Comparison of ENCODE assay signal across 1 cellular context in the genomic region with DNA sequence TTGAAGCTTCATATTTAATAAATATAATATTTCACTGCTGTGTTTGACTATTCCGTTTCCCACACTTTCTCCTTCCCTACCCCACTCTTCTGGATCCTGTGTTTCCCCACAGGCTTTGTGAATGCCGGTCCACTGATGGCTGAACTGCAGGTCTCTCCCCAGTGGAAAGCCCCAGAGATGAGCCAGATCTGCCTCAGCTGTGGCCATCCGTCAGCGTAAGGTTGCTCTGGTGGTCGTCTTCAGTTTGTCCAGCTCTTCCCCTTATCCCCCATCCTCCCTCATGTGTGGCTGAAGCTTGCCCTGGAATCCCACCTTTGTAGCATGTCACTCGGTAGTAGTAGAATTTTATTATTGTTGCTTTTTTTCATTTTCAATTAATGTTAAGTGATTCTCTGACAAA.
TF ChIP-seq lines count a peak whose summit lies in the region.

No MANE protein-coding gene starts in this region.

TF ChIP-seq in K562, 482 proteins besides CTCF, POLR2A, EP300 and RAD21 (continued from another document and continues in another):
- TF ChIP-seq, protein P1, sequence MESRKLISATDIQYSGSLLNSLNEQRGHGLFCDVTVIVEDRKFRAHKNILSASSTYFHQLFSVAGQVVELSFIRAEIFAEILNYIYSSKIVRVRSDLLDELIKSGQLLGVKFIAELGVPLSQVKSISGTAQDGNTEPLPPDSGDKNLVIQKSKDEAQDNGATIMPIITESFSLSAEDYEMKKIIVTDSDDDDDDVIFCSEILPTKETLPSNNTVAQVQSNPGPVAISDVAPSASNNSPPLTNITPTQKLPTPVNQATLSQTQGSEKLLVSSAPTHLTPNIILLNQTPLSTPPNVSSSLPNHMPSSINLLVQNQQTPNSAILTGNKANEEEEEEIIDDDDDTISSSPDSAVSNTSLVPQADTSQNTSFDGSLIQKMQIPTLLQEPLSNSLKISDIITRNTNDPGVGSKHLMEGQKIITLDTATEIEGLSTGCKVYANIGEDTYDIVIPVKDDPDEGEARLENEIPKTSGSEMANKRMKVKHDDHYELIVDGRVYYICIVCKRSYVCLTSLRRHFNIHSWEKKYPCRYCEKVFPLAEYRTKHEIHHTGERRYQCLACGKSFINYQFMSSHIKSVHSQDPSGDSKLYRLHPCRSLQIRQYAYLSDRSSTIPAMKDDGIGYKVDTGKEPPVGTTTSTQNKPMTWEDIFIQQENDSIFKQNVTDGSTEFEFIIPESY (CRISPR knock-in tag; IDR thresholded peaks at IDR 0.05), result no peak
- no peak for TF ChIP-seq FOXA1 (IDR thresholded peaks at IDR 0.05; ENCODE audit: borderline replicate concordance)
- peak; percentile 65 for TF ChIP-seq ZBTB17 (CRISPR knock-in tag; IDR thresholded peaks at IDR 0.05)
- TF ChIP-seq ZNF212 (CRISPR knock-in tag; IDR thresholded peaks at IDR 0.05), result 0 out of 2 replicates have a peak, but pooled peaks have one; percentile 16
- 0 out of 2 replicates have a peak, but pooled peaks have one; percentile 72 for TF ChIP-seq DMBX1 (CRISPR knock-in tag; IDR thresholded peaks at IDR 0.05; ENCODE audit: borderline replicate concordance)
- no peak for TF ChIP-seq YY1 (IDR thresholded peaks at IDR 0.05; ENCODE audit: borderline replicate concordance in 1 of 3, control insufficient read depth in 1 of 3, extremely low read depth in 1 of 3, insufficient read depth in 3 of 3, insufficient read length in 1 of 3, insufficient replicate concordance in 2 of 3, low read depth in 1 of 3, low read length in 2 of 3)
- TF ChIP-seq ZNF707 (CRISPR knock-in tag; conservative IDR thresholded peaks at IDR 0.05), result 0 out of 2 replicates have a peak, but pooled peaks have one; percentile 10
- no peak for TF ChIP-seq ZNF140 (CRISPR knock-in tag; IDR thresholded peaks at IDR 0.05)
- no peak for TF ChIP-seq NFIX (CRISPR knock-in tag; IDR thresholded peaks at IDR 0.05; ENCODE audit: low read depth)
- TF ChIP-seq, protein P2, sequence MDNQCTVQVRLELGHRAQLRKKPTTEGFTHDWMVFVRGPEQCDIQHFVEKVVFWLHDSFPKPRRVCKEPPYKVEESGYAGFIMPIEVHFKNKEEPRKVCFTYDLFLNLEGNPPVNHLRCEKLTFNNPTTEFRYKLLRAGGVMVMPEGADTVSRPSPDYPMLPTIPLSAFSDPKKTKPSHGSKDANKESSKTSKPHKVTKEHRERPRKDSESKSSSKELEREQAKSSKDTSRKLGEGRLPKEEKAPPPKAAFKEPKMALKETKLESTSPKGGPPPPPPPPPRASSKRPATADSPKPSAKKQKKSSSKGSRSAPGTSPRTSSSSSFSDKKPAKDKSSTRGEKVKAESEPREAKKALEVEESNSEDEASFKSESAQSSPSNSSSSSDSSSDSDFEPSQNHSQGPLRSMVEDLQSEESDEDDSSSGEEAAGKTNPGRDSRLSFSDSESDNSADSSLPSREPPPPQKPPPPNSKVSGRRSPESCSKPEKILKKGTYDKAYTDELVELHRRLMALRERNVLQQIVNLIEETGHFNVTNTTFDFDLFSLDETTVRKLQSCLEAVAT (IDR thresholded peaks at IDR 0.05), result peak; percentile 11 to 46; a peak in 2 of 4 replicates
- TF ChIP-seq FOXJ2 (tag; IDR thresholded peaks at IDR 0.05), result no peak
- 0 out of 2 replicates have a peak, but pooled peaks have one; percentile 12 for TF ChIP-seq GABPA (tag; conservative IDR thresholded peaks at IDR 0.05; ENCODE audit: low read depth)
- TF ChIP-seq, protein P3, sequence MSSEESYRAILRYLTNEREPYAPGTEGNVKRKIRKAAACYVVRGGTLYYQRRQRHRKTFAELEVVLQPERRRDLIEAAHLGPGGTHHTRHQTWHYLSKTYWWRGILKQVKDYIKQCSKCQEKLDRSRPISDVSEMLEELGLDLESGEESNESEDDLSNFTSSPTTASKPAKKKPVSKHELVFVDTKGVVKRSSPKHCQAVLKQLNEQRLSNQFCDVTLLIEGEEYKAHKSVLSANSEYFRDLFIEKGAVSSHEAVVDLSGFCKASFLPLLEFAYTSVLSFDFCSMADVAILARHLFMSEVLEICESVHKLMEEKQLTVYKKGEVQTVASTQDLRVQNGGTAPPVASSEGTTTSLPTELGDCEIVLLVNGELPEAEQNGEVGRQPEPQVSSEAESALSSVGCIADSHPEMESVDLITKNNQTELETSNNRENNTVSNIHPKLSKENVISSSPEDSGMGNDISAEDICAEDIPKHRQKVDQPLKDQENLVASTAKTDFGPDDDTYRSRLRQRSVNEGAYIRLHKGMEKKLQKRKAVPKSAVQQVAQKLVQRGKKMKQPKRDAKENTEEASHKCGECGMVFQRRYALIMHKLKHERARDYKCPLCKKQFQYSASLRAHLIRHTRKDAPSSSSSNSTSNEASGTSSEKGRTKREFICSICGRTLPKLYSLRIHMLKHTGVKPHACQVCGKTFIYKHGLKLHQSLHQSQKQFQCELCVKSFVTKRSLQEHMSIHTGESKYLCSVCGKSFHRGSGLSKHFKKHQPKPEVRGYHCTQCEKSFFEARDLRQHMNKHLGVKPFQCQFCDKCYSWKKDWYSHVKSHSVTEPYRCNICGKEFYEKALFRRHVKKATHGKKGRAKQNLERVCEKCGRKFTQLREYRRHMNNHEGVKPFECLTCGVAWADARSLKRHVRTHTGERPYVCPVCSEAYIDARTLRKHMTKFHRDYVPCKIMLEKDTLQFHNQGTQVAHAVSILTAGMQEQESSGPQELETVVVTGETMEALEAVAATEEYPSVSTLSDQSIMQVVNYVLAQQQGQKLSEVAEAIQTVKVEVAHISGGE (CRISPR knock-in tag; IDR thresholded peaks at IDR 0.05), result no peak
- TF ChIP-seq, protein P4, sequence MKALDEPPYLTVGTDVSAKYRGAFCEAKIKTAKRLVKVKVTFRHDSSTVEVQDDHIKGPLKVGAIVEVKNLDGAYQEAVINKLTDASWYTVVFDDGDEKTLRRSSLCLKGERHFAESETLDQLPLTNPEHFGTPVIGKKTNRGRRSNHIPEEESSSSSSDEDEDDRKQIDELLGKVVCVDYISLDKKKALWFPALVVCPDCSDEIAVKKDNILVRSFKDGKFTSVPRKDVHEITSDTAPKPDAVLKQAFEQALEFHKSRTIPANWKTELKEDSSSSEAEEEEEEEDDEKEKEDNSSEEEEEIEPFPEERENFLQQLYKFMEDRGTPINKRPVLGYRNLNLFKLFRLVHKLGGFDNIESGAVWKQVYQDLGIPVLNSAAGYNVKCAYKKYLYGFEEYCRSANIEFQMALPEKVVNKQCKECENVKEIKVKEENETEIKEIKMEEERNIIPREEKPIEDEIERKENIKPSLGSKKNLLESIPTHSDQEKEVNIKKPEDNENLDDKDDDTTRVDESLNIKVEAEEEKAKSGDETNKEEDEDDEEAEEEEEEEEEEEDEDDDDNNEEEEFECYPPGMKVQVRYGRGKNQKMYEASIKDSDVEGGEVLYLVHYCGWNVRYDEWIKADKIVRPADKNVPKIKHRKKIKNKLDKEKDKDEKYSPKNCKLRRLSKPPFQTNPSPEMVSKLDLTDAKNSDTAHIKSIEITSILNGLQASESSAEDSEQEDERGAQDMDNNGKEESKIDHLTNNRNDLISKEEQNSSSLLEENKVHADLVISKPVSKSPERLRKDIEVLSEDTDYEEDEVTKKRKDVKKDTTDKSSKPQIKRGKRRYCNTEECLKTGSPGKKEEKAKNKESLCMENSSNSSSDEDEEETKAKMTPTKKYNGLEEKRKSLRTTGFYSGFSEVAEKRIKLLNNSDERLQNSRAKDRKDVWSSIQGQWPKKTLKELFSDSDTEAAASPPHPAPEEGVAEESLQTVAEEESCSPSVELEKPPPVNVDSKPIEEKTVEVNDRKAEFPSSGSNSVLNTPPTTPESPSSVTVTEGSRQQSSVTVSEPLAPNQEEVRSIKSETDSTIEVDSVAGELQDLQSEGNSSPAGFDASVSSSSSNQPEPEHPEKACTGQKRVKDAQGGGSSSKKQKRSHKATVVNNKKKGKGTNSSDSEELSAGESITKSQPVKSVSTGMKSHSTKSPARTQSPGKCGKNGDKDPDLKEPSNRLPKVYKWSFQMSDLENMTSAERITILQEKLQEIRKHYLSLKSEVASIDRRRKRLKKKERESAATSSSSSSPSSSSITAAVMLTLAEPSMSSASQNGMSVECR (CRISPR knock-in tag; IDR thresholded peaks at IDR 0.05), result 0 out of 2 replicates have a peak, but pooled peaks have one; percentile 24
- 0 out of 2 replicates have a peak, but pooled peaks have one; percentile 20 for TF ChIP-seq HDAC8 (tag; IDR thresholded peaks at IDR 0.05)
- no peak for TF ChIP-seq NCOR1 (IDR thresholded peaks at IDR 0.05)
- TF ChIP-seq NFXL1 (CRISPR knock-in tag; IDR thresholded peaks at IDR 0.05), result no peak
- TF ChIP-seq, protein P5, sequence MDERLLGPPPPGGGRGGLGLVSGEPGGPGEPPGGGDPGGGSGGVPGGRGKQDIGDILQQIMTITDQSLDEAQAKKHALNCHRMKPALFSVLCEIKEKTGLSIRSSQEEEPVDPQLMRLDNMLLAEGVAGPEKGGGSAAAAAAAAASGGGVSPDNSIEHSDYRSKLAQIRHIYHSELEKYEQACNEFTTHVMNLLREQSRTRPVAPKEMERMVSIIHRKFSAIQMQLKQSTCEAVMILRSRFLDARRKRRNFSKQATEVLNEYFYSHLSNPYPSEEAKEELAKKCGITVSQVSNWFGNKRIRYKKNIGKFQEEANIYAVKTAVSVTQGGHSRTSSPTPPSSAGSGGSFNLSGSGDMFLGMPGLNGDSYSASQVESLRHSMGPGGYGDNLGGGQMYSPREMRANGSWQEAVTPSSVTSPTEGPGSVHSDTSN (CRISPR knock-in tag; IDR thresholded peaks at IDR 0.05; ENCODE audit: low read depth), result no peak
- TF ChIP-seq, protein P5 (tag; conservative IDR thresholded peaks at IDR 0.05; ENCODE audit: low read depth), result no peak
- TF ChIP-seq, protein P6, sequence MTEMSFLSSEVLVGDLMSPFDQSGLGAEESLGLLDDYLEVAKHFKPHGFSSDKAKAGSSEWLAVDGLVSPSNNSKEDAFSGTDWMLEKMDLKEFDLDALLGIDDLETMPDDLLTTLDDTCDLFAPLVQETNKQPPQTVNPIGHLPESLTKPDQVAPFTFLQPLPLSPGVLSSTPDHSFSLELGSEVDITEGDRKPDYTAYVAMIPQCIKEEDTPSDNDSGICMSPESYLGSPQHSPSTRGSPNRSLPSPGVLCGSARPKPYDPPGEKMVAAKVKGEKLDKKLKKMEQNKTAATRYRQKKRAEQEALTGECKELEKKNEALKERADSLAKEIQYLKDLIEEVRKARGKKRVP (CRISPR knock-in tag; IDR thresholded peaks at IDR 0.05), result peak; percentile 17; the same call in 1 of the 2 replicates
- TF ChIP-seq ZNF408 (CRISPR knock-in tag; IDR thresholded peaks at IDR 0.05; ENCODE audit: low read depth), result no peak
- no peak for TF ChIP-seq NCOA1 (IDR thresholded peaks at IDR 0.05; ENCODE audit: low read depth)
- no peak for TF ChIP-seq ZNF217 (CRISPR knock-in tag; IDR thresholded peaks at IDR 0.05)
- no peak for TF ChIP-seq PML (IDR thresholded peaks at IDR 0.05; ENCODE audit: low read length)
- TF ChIP-seq ZNF551 (CRISPR knock-in tag; IDR thresholded peaks at IDR 0.05), result no peak
- TF ChIP-seq, protein P7, sequence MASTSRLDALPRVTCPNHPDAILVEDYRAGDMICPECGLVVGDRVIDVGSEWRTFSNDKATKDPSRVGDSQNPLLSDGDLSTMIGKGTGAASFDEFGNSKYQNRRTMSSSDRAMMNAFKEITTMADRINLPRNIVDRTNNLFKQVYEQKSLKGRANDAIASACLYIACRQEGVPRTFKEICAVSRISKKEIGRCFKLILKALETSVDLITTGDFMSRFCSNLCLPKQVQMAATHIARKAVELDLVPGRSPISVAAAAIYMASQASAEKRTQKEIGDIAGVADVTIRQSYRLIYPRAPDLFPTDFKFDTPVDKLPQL (IDR thresholded peaks at IDR 0.05; ENCODE audit: extremely low read depth, insufficient read length), result no peak
- TF ChIP-seq CHD2 (IDR thresholded peaks at IDR 0.05; ENCODE audit: low read depth, low read length), result no peak
- TF ChIP-seq COPS2 (conservative IDR thresholded peaks at IDR 0.05), result no peak
- no peak for TF ChIP-seq POLR3G (IDR thresholded peaks at IDR 0.05; ENCODE audit: extremely low read depth, insufficient read length, insufficient replicate concordance)
- no peak for TF ChIP-seq ZNF124 (CRISPR knock-in tag; IDR thresholded peaks at IDR 0.05)
- TF ChIP-seq CBFA2T2 (conservative IDR thresholded peaks at IDR 0.05), result no peak
- TF ChIP-seq TEAD1 (CRISPR knock-in tag; IDR thresholded peaks at IDR 0.05), result 0 out of 4 replicates have a peak, but pooled peaks of 1 of the 2 experiments have one; percentile 45
- TF ChIP-seq, protein P8, sequence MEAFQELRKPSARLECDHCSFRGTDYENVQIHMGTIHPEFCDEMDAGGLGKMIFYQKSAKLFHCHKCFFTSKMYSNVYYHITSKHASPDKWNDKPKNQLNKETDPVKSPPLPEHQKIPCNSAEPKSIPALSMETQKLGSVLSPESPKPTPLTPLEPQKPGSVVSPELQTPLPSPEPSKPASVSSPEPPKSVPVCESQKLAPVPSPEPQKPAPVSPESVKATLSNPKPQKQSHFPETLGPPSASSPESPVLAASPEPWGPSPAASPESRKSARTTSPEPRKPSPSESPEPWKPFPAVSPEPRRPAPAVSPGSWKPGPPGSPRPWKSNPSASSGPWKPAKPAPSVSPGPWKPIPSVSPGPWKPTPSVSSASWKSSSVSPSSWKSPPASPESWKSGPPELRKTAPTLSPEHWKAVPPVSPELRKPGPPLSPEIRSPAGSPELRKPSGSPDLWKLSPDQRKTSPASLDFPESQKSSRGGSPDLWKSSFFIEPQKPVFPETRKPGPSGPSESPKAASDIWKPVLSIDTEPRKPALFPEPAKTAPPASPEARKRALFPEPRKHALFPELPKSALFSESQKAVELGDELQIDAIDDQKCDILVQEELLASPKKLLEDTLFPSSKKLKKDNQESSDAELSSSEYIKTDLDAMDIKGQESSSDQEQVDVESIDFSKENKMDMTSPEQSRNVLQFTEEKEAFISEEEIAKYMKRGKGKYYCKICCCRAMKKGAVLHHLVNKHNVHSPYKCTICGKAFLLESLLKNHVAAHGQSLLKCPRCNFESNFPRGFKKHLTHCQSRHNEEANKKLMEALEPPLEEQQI (IDR thresholded peaks at IDR 0.05), result no peak
- TF ChIP-seq TCF7 (IDR thresholded peaks at IDR 0.05; ENCODE audit: borderline replicate concordance), result no peak
- 0 out of 2 replicates have a peak, but pooled peaks have one; percentile 56 for TF ChIP-seq OTX1 (CRISPR knock-in tag; IDR thresholded peaks at IDR 0.05)
- TF ChIP-seq NR1H2 (CRISPR knock-in tag; IDR thresholded peaks at IDR 0.05), result no peak
- TF ChIP-seq NBN (IDR thresholded peaks at IDR 0.05; ENCODE audit: low read depth), result no peak; the same call in 1 of the 2 replicates
- 0 out of 2 replicates have a peak, but pooled peaks have one; percentile 24 for TF ChIP-seq E2F3 (CRISPR knock-in tag; IDR thresholded peaks at IDR 0.05)
- no peak for TF ChIP-seq TAF9B (IDR thresholded peaks at IDR 0.05; ENCODE audit: partially characterized antibody)
- TF ChIP-seq, protein P9, sequence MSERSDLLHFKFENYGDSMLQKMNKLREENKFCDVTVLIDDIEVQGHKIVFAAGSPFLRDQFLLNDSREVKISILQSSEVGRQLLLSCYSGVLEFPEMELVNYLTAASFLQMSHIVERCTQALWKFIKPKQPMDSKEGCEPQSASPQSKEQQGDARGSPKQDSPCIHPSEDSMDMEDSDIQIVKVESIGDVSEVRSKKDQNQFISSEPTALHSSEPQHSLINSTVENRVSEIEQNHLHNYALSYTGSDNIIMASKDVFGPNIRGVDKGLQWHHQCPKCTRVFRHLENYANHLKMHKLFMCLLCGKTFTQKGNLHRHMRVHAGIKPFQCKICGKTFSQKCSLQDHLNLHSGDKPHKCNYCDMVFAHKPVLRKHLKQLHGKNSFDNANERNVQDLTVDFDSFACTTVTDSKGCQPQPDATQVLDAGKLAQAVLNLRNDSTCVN (CRISPR knock-in tag; IDR thresholded peaks at IDR 0.05), result no peak; the same call in 1 of the 2 replicates
